In genomic region chr2:71458413-71459083, GRCh38 we compare ENCODE assay signal across 2 cellular contexts.
TF ChIP-seq lines count a peak whose summit lies in the region.

No MANE protein-coding gene starts in this region.

TF ChIP-seq in IMR-90, 13 proteins besides CTCF, POLR2A, EP300 and RAD21:
- TF ChIP-seq MAZ (IDR thresholded peaks at IDR 0.05; ENCODE audit: borderline replicate concordance, low read depth, low read length) (no peak), NFE2L2 (IDR thresholded peaks at IDR 0.05; ENCODE audit: low read depth, low read length) (no peak), USF2 (IDR thresholded peaks at IDR 0.05; ENCODE audit: low read depth, low read length) (no peak), MAFK (IDR thresholded peaks at IDR 0.05; ENCODE audit: low read depth, low read length) (no peak), RCOR1 (IDR thresholded peaks at IDR 0.05; ENCODE audit: insufficient replicate concordance, low read length) (no peak), RFX5 (IDR thresholded peaks at IDR 0.05; ENCODE audit: low read depth, low read length) (no peak), CHD1 (IDR thresholded peaks at IDR 0.05; ENCODE audit: low read depth, low read length) (no peak)

TF ChIP-seq in K562, 482 proteins besides CTCF, POLR2A, EP300 and RAD21:
- TF ChIP-seq ZNF644 (tag; IDR thresholded peaks at IDR 0.05; ENCODE audit: low read depth): no peak
- no peak for TF ChIP-seq STAT5B (CRISPR knock-in tag; IDR thresholded peaks at IDR 0.05)
- no peak for TF ChIP-seq ZBTB17 (CRISPR knock-in tag; IDR thresholded peaks at IDR 0.05)
- no peak for TF ChIP-seq ZNF766 (CRISPR knock-in tag; conservative IDR thresholded peaks at IDR 0.05)
- TF ChIP-seq NFE2L1 (tag; IDR thresholded peaks at IDR 0.05; ENCODE audit: borderline replicate concordance, low read depth): no peak
- TF ChIP-seq HDAC6 (IDR thresholded peaks at IDR 0.05; ENCODE audit: low read depth, low read length): no peak
- no peak for TF ChIP-seq ZFPM2 (CRISPR knock-in tag; IDR thresholded peaks at IDR 0.05)
